ENCODE assay signal across 31 cellular contexts in genomic region chr17:40841246-40841645, GRCh38. TPM values are rescaled to one million over a fixed set of nuclear protein-coding genes. Genes with fewer than 3 reads are reported as not detected.
"Had no signal": no experiment of that assay in that cellular context is flagged by ENCODE, and none has a peak within 500 bp of the region (broad histone marks: within the 10 kb centered on the region; RNA-seq: fewer than 3 reads in every experiment).

No MANE protein-coding gene starts in this region.

- H3K36me3 ChIP-seq: gastrocnemius medialis, thoracic aorta had no signal

- H3K4me3 ChIP-seq: gastrocnemius medialis, thoracic aorta had no signal

- H3K4me3 Mint-ChIP-seq: activated CD4-positive, alpha-beta memory T cell treated with anti-CD3 and anti-CD28 coated beads for 36 hours; activated CD4-positive, alpha-beta T cell treated with anti-CD3 and anti-CD28 coated beads, Interleukin-2, amount 10 ng/mL, durations not matched to agents 24 days and 14 days; activated T-cell treated with anti-CD3 and anti-CD28 coated beads, Interleukin-2, amount 50 U/mL, for 24 hours; central memory CD8-positive, alpha-beta T cell; mesothelial cell of epicardium; naive B cell; stimulated activated naive CD8-positive, alpha-beta T cell treated with anti-CD3 and anti-CD28 coated beads, Interleukin-15, Interleukin-2, amounts not matched to agents 100 ng/mL and 50 ng/mL, for 24 hours had no signal

- H3K36me3 Mint-ChIP-seq: activated CD4-positive, alpha-beta memory T cell treated with anti-CD3 and anti-CD28 coated beads for 36 hours; mesothelial cell of epicardium had no signal

- H3K4me1 Mint-ChIP-seq: activated CD4-positive, alpha-beta T cell treated with anti-CD3 and anti-CD28 coated beads, Interleukin-2, amount 10 ng/mL, durations not matched to agents 24 days and 14 days; central memory CD8-positive, alpha-beta T cell; naive B cell had no signal

- H3K27me3 ChIP-seq: gastrocnemius medialis had no signal

- H3K9me3 ChIP-seq: gastrocnemius medialis, thoracic aorta had no signal

- DNase-seq: activated CD4-positive, alpha-beta memory T cell treated with anti-CD3 and anti-CD28 coated beads for 36 hours; activated CD4-positive, alpha-beta T cell treated with anti-CD3 and anti-CD28 coated beads, Interleukin-2, amount 10 ng/mL, durations not matched to agents 24 days and 14 days; activated CD4-positive, CD25-positive, alpha-beta regulatory T cell treated with anti-CD3 and anti-CD28 coated beads, Interleukin-2, amount 50 U/mL, for 72 hours; activated CD8-positive, alpha-beta memory T cell treated with anti-CD3 and anti-CD28 coated beads, Interleukin-2, amount 50 U/mL, for 4 hours; activated gamma-delta T cell treated with Interleukin-2 at 50 U/mL for 16 hours; activated naive CD4-positive, alpha-beta T cell treated with anti-CD3 and anti-CD28 coated beads, Interleukin-2, amount 50 U/mL, for 16 hours; activated T-cell treated with anti-CD3 and anti-CD28 coated beads, Interleukin-2, amount 50 U/mL, for 24 hours; amygdala; effector CD8-positive, alpha-beta T cell; gastrocnemius medialis; glutamatergic neuron; kidney; left colon; naive B cell; right cardiac atrium; stimulated activated CD4-positive, alpha-beta T cell treated with anti-CD3 and anti-CD28 coated beads, Interleukin-2, amount 100 ng/mL, for 48 hours; T-helper 2 cell; trophoblast cell had no signal

- H3K27ac Mint-ChIP-seq: activated CD4-positive, alpha-beta memory T cell treated with anti-CD3 and anti-CD28 coated beads for 36 hours; activated CD4-positive, alpha-beta T cell treated with anti-CD3 and anti-CD28 coated beads, Interleukin-2, amount 10 ng/mL, durations not matched to agents 24 days and 14 days; activated T-cell treated with anti-CD3 and anti-CD28 coated beads, Interleukin-2, amount 50 U/mL, for 24 hours; mesothelial cell of epicardium; naive B cell; stimulated activated naive CD8-positive, alpha-beta T cell treated with anti-CD3 and anti-CD28 coated beads, Interleukin-15, Interleukin-2, amounts not matched to agents 100 ng/mL and 50 ng/mL, for 24 hours had no signal

- ATAC-seq: gastrocnemius medialis, left colon, right cardiac atrium had no signal

- H3K4me1 ChIP-seq: gastrocnemius medialis had no signal

- H3K9me3 Mint-ChIP-seq: activated CD4-positive, alpha-beta memory T cell treated with anti-CD3 and anti-CD28 coated beads for 36 hours; activated CD4-positive, alpha-beta T cell treated with anti-CD3 and anti-CD28 coated beads, Interleukin-2, amount 10 ng/mL, durations not matched to agents 24 days and 14 days; activated T-cell treated with anti-CD3 and anti-CD28 coated beads, Interleukin-2, amount 50 U/mL, for 24 hours; central memory CD8-positive, alpha-beta T cell; mesothelial cell of epicardium; stimulated activated naive CD8-positive, alpha-beta T cell treated with anti-CD3 and anti-CD28 coated beads, Interleukin-15, Interleukin-2, amounts not matched to agents 100 ng/mL and 50 ng/mL, for 24 hours had no signal

- H3K27ac ChIP-seq: epithelial cell of prostate, gastrocnemius medialis, thoracic aorta had no signal

RNA-seq across cellular contexts. Expression of gene KRT12, which starts 25.8 kb away (rescaled TPM):
- total RNA-seq: activated CD4-positive, alpha-beta memory T cell treated with anti-CD3 and anti-CD28 coated beads for 36 hours; activated CD4-positive, alpha-beta T cell treated with anti-CD3 and anti-CD28 coated beads, Interleukin-2, amount 10 ng/mL, durations not matched to agents 24 days and 14 days; activated CD8-positive, alpha-beta memory T cell treated with anti-CD3 and anti-CD28 coated beads for 36 hours; bronchial epithelial cell; dermis microvascular lymphatic vessel endothelial cell; fibroblast of lung; gastrocnemius medialis; kidney; lower leg skin; mesothelial cell of epicardium; right cardiac atrium; skeletal muscle tissue; thoracic aorta had no signal
- polyA plus RNA-seq: fibroblast of lung, neural cell, right cardiac atrium had no signal

RNA-seq across cellular contexts. Expression of gene KRT28, which starts 41.5 kb away (rescaled TPM):
- total RNA-seq: activated CD4-positive, alpha-beta memory T cell treated with anti-CD3 and anti-CD28 coated beads for 36 hours; activated CD4-positive, alpha-beta T cell treated with anti-CD3 and anti-CD28 coated beads, Interleukin-2, amount 10 ng/mL, durations not matched to agents 24 days and 14 days; activated CD8-positive, alpha-beta memory T cell treated with anti-CD3 and anti-CD28 coated beads for 36 hours; bronchial epithelial cell; dermis microvascular lymphatic vessel endothelial cell; fibroblast of lung; gastrocnemius medialis; kidney; left colon; mesothelial cell of epicardium; right cardiac atrium; skeletal muscle tissue; subcutaneous adipose tissue; thoracic aorta had no signal
- polyA plus RNA-seq: fibroblast of lung, neural cell, right cardiac atrium had no signal

RNA-seq across cellular contexts. Expression of gene KRT20, which starts 43.8 kb away (rescaled TPM):
- total RNA-seq: activated CD4-positive, alpha-beta memory T cell treated with anti-CD3 and anti-CD28 coated beads for 36 hours; activated CD4-positive, alpha-beta T cell treated with anti-CD3 and anti-CD28 coated beads, Interleukin-2, amount 10 ng/mL, durations not matched to agents 24 days and 14 days; activated CD8-positive, alpha-beta memory T cell treated with anti-CD3 and anti-CD28 coated beads for 36 hours; bronchial epithelial cell; dermis microvascular lymphatic vessel endothelial cell; fibroblast of lung; kidney; mesothelial cell of epicardium; right cardiac atrium; skeletal muscle tissue; subcutaneous adipose tissue had no signal
- polyA plus RNA-seq: fibroblast of lung, neural cell had no signal

RNA-seq across cellular contexts. Expression of gene KRT27, which starts 58.9 kb away (rescaled TPM):
- total RNA-seq: activated CD4-positive, alpha-beta memory T cell treated with anti-CD3 and anti-CD28 coated beads for 36 hours; activated CD4-positive, alpha-beta T cell treated with anti-CD3 and anti-CD28 coated beads, Interleukin-2, amount 10 ng/mL, durations not matched to agents 24 days and 14 days; activated CD8-positive, alpha-beta memory T cell treated with anti-CD3 and anti-CD28 coated beads for 36 hours; bronchial epithelial cell; dermis microvascular lymphatic vessel endothelial cell; fibroblast of lung; gastrocnemius medialis; kidney; mesothelial cell of epicardium; skeletal muscle tissue; subcutaneous adipose tissue; thoracic aorta had no signal
- polyA plus RNA-seq: fibroblast of lung, neural cell had no signal
